In the genomic region with DNA sequence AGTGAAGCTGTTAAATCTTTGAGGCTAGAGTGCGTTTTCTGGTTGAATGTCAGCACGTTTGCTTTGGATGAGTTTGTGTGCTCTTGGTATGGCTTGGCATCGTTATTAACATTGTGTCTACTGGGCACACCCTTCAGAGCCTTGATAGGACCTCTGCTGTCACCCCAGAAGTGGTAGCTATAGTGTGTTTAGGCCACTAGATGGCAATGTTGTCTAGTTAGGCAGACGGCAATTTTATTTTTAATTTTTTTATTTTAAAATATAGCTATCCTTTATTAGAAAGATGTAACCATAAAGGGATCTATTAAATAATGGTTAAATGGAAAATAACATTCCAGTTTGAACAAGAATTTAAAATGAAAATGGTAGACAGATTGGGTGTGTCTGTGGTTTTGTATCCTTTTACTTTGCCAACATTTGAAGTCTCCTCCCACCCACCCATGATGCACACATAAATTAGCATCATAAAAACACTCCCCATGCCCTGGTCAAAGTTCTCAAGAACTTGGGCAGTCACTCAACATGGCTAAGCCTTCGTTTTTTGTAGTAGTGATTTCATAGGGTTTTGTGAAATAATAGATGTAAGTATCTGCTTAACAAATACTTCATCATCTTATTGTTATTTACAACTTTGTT, we compare ENCODE assay signal across 8 cellular contexts.
DNase-seq lines count a peak whose midpoint lies in the region; ATAC-seq, FAIRE-seq and TF ChIP-seq lines count a peak whose summit lies in the region.

No MANE protein-coding gene starts in this region.

- no peak overlapping the region for H3K9ac ChIP-seq in endothelial cell of umbilical vein (replicated peaks; ENCODE audit: extremely low read depth, insufficient read depth, low read length)

- BruUV-seq in endothelial cell of umbilical vein (replicated peaks; lab: Mats Ljungman, UMichigan), result no TSS peak

- TF ChIP-seq POLR2A in GM12892 (IDR thresholded peaks at IDR 0.05; ENCODE audit: low read depth, low read length) (no peak), endothelial cell of umbilical vein (IDR thresholded peaks at IDR 0.05; ENCODE audit: low read depth, low read length) (no peak)

- H3K4me1 ChIP-seq in endothelial cell of umbilical vein (ENCODE audit: control insufficient read depth, extremely low read depth, insufficient read depth, low read length), result no peaks in the 10 kb centered on the region

- intact Hi-C loops in endothelial cell of umbilical vein (cut with micrococcal nuclease), result loop anchor here (1.0 kb wide), 1 partner anchor 517 kb away; no protein-coding TSS in a partner anchor

- H2AFZ ChIP-seq in endothelial cell of umbilical vein (ENCODE audit: low read depth, low read length), result no peak overlapping the region

- H3K4me3 ChIP-seq in AG10803 (ENCODE audit: low read length) (no peak overlapping the region), endothelial cell of umbilical vein (replicated peaks in 1 of 3; ENCODE audit: insufficient read depth in 1 of 3, low read depth in 1 of 3, low read length in 3 of 3) (no peak overlapping the region)

- dilution Hi-C loops in endothelial cell of umbilical vein (cut with MboI; ENCODE audit: extremely low pct_ligation_motif_present, low sequenced_read_pairs), result no loop called here

- H3K27ac Mint-ChIP-seq in progenitor cell of endocrine pancreas, result no peak overlapping the region
- no peak overlapping the region for H3K27ac Mint-ChIP-seq in activated naive CD4-positive, alpha-beta T cell treated with anti-CD3 and anti-CD28 coated beads, Interleukin-2, amount 10 ng/mL, durations not matched to agents 7 days and 5 days

- H3K36me3 Mint-ChIP-seq in progenitor cell of endocrine pancreas (ENCODE audit: insufficient read depth), result peaks cover 10% of the 10 kb centered on the region
- H3K36me3 Mint-ChIP-seq in activated naive CD4-positive, alpha-beta T cell treated with anti-CD3 and anti-CD28 coated beads, Interleukin-2, amount 10 ng/mL, durations not matched to agents 7 days and 5 days, result no peaks in the 10 kb centered on the region

- no peaks in the 10 kb centered on the region for H3K79me2 ChIP-seq in endothelial cell of umbilical vein (ENCODE audit: control insufficient read depth, insufficient read depth, low read length)

- H3K9me3 Mint-ChIP-seq in progenitor cell of endocrine pancreas (ENCODE audit: low read depth), result peaks cover 4% of the 10 kb centered on the region
- no peaks in the 10 kb centered on the region for H3K9me3 Mint-ChIP-seq in activated naive CD4-positive, alpha-beta T cell treated with anti-CD3 and anti-CD28 coated beads, Interleukin-2, amount 10 ng/mL, durations not matched to agents 7 days and 5 days

- no peaks in the 10 kb centered on the region for H3K9me1 ChIP-seq in endothelial cell of umbilical vein (replicated peaks; ENCODE audit: control insufficient read depth, extremely low read depth, insufficient read depth, low read length)

- H4K20me1 ChIP-seq in endothelial cell of umbilical vein (replicated peaks; ENCODE audit: control insufficient read depth, extremely low read depth, insufficient read depth, low read length), result no peaks in the 10 kb centered on the region

- no peaks in the 10 kb centered on the region for H3K36me3 ChIP-seq in endothelial cell of umbilical vein (ENCODE audit: control insufficient read depth in 2 of 2, extremely low read depth in 1 of 2, insufficient read depth in 2 of 2, low read length in 2 of 2)

- FAIRE-seq in GM12892 (lab: Jason Lieb, UNC), result peak; percentile 83
- no peak for FAIRE-seq in endothelial cell of umbilical vein (lab: Jason Lieb, UNC)

- no peak overlapping the region for H3K27ac ChIP-seq in endothelial cell of umbilical vein (ENCODE audit: insufficient read depth, low read depth, low read length)

- CTCF ChIA-PET in endothelial cell of umbilical vein (lab: Charles Lee), result interaction anchor here (0.6 to 1.6 kb wide), 3 partner anchors 20 to 552 kb away, joined by 3 to 23 read pairs (median 6); no protein-coding TSS in a partner anchor
- CTCF ChIA-PET in activated naive CD4-positive, alpha-beta T cell treated with anti-CD3 and anti-CD28 coated beads, Interleukin-2, amount 10 ng/mL, durations not matched to agents 7 days and 5 days (lab: Charles Lee), result interaction anchor here (0.5 to 3.8 kb wide), 11 partner anchors 20 to 518 kb away, joined by 3 to 23 read pairs (median 3); no protein-coding TSS in a partner anchor

- H3K4me1 Mint-ChIP-seq in progenitor cell of endocrine pancreas (ENCODE audit: low read depth), result no peaks in the 10 kb centered on the region
- H3K4me1 Mint-ChIP-seq in activated naive CD4-positive, alpha-beta T cell treated with anti-CD3 and anti-CD28 coated beads, Interleukin-2, amount 10 ng/mL, durations not matched to agents 7 days and 5 days, result no peaks in the 10 kb centered on the region

- POLR2A ChIA-PET in endothelial cell of umbilical vein (lab: Charles Lee), result no interaction called here

- no peaks in the 10 kb centered on the region for H3K27me3 ChIP-seq in endothelial cell of umbilical vein (ENCODE audit: control insufficient read depth in 2 of 2, insufficient read depth in 2 of 2, low read length in 2 of 2)

- no peaks in the 10 kb centered on the region for H3K9me3 ChIP-seq in endothelial cell of umbilical vein (replicated peaks; ENCODE audit: control insufficient read depth, insufficient read depth, low read length)

- no peak overlapping the region for H3K4me2 ChIP-seq in endothelial cell of umbilical vein (ENCODE audit: insufficient read depth, low read length)

- DNase-seq in AG10803 (ENCODE audit: low read depth) (peak; percentile 5), GM12892 (ENCODE audit: insufficient read length) (no peak), NCI-H69 (lab: John Stamatoyannopoulos, UW) (peak; percentile 31), endothelial cell of umbilical vein (ENCODE audit: low read depth, low spot score) (no peak), progenitor cell of endocrine pancreas (ENCODE audit: low spot score, unreplicated experiment) (no peak)
- DNase-seq in activated effector memory CD4-positive, alpha-beta T cell treated with Interleukin-2 at 50 U/mL for 16 hours, result no peak
- DNase-seq in activated naive CD4-positive, alpha-beta T cell treated with anti-CD3 and anti-CD28 coated beads, Interleukin-2, amount 10 ng/mL, durations not matched to agents 7 days and 5 days, result no peak

- peak; percentile 87 for ATAC-seq in HG02798 (IDR thresholded peaks at IDR 0.05; ENCODE audit: poor library complexity, unreplicated experiment)

- no peaks in the 10 kb centered on the region for H3K27me3 Mint-ChIP-seq in progenitor cell of endocrine pancreas
- H3K27me3 Mint-ChIP-seq in activated naive CD4-positive, alpha-beta T cell treated with anti-CD3 and anti-CD28 coated beads, Interleukin-2, amount 10 ng/mL, durations not matched to agents 7 days and 5 days, result no peaks in the 10 kb centered on the region

- H3K4me3 Mint-ChIP-seq in progenitor cell of endocrine pancreas (ENCODE audit: low read depth), result no peak overlapping the region
- no peak overlapping the region for H3K4me3 Mint-ChIP-seq in activated naive CD4-positive, alpha-beta T cell treated with anti-CD3 and anti-CD28 coated beads, Interleukin-2, amount 10 ng/mL, durations not matched to agents 7 days and 5 days

- peak; percentile 53 for TF ChIP-seq CTCF in AG10803 (conservative IDR thresholded peaks at IDR 0.05; ENCODE audit: low read length)
- TF ChIP-seq CTCF in endothelial cell of umbilical vein (IDR thresholded peaks at IDR 0.05; ENCODE audit: extremely low read depth in 1 of 2, insufficient read depth in 1 of 2, low read depth in 1 of 2, low read length in 2 of 2), result peak; percentile 30 to 33
- peak; percentile 85 for TF ChIP-seq CTCF in progenitor cell of endocrine pancreas (IDR thresholded peaks at IDR 0.05; ENCODE audit: unreplicated experiment)

TF ChIP-seq in endothelial cell of umbilical vein, 7 proteins besides CTCF, POLR2A, EP300 and RAD21:
- TF ChIP-seq MAX (IDR thresholded peaks at IDR 0.05; ENCODE audit: insufficient read depth, insufficient read length), result no peak
- TF ChIP-seq EZH2 (IDR thresholded peaks at IDR 0.05; ENCODE audit: borderline replicate concordance, low read depth, low read length, severe bottlenecking), result no peak
- TF ChIP-seq POLR2AphosphoS5 (IDR thresholded peaks at IDR 0.05; ENCODE audit: insufficient read depth, low read depth, low read length), result no peak
- TF ChIP-seq GATA2 (IDR thresholded peaks at IDR 0.05; ENCODE audit: insufficient read depth, insufficient read length, low read depth, low read length), result no peak
- no peak for TF ChIP-seq JUN (IDR thresholded peaks at IDR 0.05; ENCODE audit: borderline replicate concordance, insufficient read depth, insufficient read length, low read depth)
- no peak for TF ChIP-seq MYC (IDR thresholded peaks at IDR 0.05; ENCODE audit: low read depth, low read length)
- no peak for TF ChIP-seq FOS (IDR thresholded peaks at IDR 0.05; ENCODE audit: borderline replicate concordance, insufficient read depth, low read length)

Comparison
In these comparisons a context has a peak if more than half of its experiments do, and no peak if none do; other contexts are left out.
1. DNase-seq: peak in AG10803 (single experiment) and NCI-H69 (single experiment); none in GM12892 (single experiment), endothelial cell of umbilical vein (single experiment), progenitor cell of endocrine pancreas (single experiment), activated effector memory CD4-positive, alpha-beta T cell treated with Interleukin-2 at 50 U/mL for 16 hours (single experiment) and activated naive CD4-positive, alpha-beta T cell treated with anti-CD3 and anti-CD28 coated beads, Interleukin-2, amount 10 ng/mL, durations not matched to agents 7 days and 5 days (single experiment).
2. CTCF ChIP-seq: peak in every context shown above with its lines; median percentile 85 in progenitor cell of endocrine pancreas; 53 in AG10803; 32 in endothelial cell of umbilical vein.